ENCODE assay signal across 1 cellular context in the genomic region with DNA sequence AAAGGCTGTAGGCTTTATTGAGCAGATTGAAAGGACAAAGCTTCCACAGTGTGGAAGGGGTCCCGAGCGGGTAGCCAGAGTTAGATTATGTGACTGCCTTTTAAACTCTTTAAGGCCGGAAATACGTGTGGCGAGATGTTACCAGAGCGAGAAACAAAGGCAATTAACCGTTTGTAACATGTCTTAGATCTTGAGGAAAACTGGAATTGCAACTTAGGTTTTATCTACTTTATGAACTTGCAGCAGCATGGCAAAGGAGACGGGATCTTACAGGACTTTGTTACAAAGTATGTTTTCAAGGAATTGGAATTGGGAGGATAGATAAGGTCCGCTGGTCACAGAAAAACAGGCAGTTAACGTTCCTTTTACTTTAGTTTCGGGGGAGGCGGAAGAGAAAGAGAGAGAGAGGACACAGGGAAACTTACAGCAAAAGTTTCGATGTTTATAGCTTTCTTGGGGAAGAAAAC.
TF ChIP-seq lines count a peak whose summit lies in the region.

No MANE protein-coding gene starts in this region.

TF ChIP-seq in K562, 482 proteins besides CTCF, POLR2A, EP300 and RAD21 (continued from another document):
- TF ChIP-seq JUND (IDR thresholded peaks at IDR 0.05; ENCODE audit: borderline replicate concordance, low read depth, low read length) (no peak), JUND (tag; IDR thresholded peaks at IDR 0.05; ENCODE audit: borderline replicate concordance, low read depth, low read length) (0 out of 3 replicates have a peak, but pooled peaks have one; percentile 49), RNF2 (IDR thresholded peaks at IDR 0.05) (peak; percentile 67; the same call in 1 of the 2 replicates), PHF8 (IDR thresholded peaks at IDR 0.05; ENCODE audit: borderline replicate concordance, low read length) (peak; percentile 21; the same call in 1 of the 2 replicates), NCOR1 (IDR thresholded peaks at IDR 0.05) (0 out of 2 replicates have a peak, but pooled peaks have one; percentile 24), KDM2B (CRISPR knock-in tag; IDR thresholded peaks at IDR 0.05) (no peak), ZNF644 (tag; IDR thresholded peaks at IDR 0.05; ENCODE audit: low read depth) (0 out of 2 replicates have a peak, but pooled peaks have one; percentile 17), MYBL2 (IDR thresholded peaks at IDR 0.05; ENCODE audit: low read depth) (peak; percentile 57), MYBL2 (CRISPR knock-in tag; IDR thresholded peaks at IDR 0.05; ENCODE audit: borderline replicate concordance) (no peak), ASH1L (IDR thresholded peaks at IDR 0.05; ENCODE audit: borderline replicate concordance, low read depth, partially characterized antibody) (peak; percentile 31), NFRKB (IDR thresholded peaks at IDR 0.05; ENCODE audit: low read depth) (peak; percentile 89; the same call in 1 of the 2 replicates), SRF (CRISPR knock-in tag; IDR thresholded peaks at IDR 0.05) (peak in 1 of 2 experiments; percentile 30; a peak in 1 of 4 replicates)
- TF ChIP-seq, protein P1, sequence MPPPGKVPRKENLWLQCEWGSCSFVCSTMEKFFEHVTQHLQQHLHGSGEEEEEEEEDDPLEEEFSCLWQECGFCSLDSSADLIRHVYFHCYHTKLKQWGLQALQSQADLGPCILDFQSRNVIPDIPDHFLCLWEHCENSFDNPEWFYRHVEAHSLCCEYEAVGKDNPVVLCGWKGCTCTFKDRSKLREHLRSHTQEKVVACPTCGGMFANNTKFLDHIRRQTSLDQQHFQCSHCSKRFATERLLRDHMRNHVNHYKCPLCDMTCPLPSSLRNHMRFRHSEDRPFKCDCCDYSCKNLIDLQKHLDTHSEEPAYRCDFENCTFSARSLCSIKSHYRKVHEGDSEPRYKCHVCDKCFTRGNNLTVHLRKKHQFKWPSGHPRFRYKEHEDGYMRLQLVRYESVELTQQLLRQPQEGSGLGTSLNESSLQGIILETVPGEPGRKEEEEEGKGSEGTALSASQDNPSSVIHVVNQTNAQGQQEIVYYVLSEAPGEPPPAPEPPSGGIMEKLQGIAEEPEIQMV (tag; conservative IDR thresholded peaks at IDR 0.05; ENCODE audit: low read depth), result peak; percentile 61; the same call in 1 of the 2 replicates
- TF ChIP-seq, protein P2, sequence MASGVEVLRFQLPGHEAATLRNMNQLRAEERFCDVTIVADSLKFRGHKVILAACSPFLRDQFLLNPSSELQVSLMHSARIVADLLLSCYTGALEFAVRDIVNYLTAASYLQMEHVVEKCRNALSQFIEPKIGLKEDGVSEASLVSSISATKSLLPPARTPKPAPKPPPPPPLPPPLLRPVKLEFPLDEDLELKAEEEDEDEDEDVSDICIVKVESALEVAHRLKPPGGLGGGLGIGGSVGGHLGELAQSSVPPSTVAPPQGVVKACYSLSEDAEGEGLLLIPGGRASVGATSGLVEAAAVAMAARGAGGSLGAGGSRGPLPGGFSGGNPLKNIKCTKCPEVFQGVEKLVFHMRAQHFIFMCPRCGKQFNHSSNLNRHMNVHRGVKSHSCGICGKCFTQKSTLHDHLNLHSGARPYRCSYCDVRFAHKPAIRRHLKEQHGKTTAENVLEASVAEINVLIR (CRISPR knock-in tag; IDR thresholded peaks at IDR 0.05), result 0 out of 2 replicates have a peak, but pooled peaks have one; percentile 10
